Comparison of ENCODE assay signal across 8 cellular contexts in the genomic region with DNA sequence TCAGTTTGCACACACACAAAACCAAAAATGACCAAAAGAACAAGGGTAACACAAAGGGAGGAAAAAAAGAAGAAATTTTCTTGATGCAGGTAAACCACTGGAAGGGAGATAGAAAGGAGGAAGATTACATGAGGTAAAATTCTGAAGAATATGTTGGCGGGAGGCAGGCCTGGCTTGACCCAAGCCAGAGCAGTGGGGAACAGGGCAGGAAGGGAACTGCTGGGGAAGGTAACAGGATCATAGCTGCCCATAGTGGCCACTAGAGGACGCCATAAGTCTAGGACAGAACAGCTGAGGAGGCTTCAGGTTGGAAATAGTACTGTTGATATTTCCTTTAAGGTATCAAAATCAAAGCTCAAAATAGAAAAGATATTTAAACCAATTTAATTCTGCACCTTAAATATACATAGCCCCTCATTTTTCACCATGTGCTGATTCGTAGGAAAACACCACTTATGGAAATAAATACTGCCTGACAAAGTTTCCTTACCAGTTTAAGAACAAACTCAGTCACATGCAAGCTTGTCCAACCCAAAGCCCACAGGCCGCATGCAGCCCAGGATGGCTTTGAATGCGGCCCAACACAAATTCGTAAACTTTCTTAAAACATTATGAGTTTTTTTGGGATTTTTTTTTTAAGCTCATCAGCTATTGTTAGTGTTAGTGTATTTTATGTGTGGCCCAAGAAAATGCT. TPM values are rescaled to one million over a fixed set of nuclear protein-coding genes. Genes with fewer than 3 reads are reported as not detected.
DNase-seq lines count a peak whose midpoint lies in the region; ATAC-seq lines count a peak whose summit lies in the region.

No MANE protein-coding gene starts in this region.

- no peak overlapping the region for H3K27ac Mint-ChIP-seq in stimulated activated memory B cell treated with anti-CD40 and anti-IgM and Interleukin-4, amounts not matched to agents 10 μg/mL and 1 μg/mL and 100 μg/mL, for 72 hours

- peaks cover 43% of the 10 kb centered on the region for H3K36me3 Mint-ChIP-seq in stimulated activated memory B cell treated with anti-CD40 and anti-IgM and Interleukin-4, amounts not matched to agents 10 μg/mL and 1 μg/mL and 100 μg/mL, for 72 hours

- no peaks in the 10 kb centered on the region for H3K27me3 Mint-ChIP-seq in stimulated activated memory B cell treated with anti-CD40 and anti-IgM and Interleukin-4, amounts not matched to agents 10 μg/mL and 1 μg/mL and 100 μg/mL, for 72 hours

- peak; percentile 81 for ATAC-seq in HG02623 (IDR thresholded peaks at IDR 0.05; ENCODE audit: unreplicated experiment)
- peak; percentile 96 for ATAC-seq in left lobe of liver
- peak; percentile 75 for ATAC-seq in stimulated activated memory B cell treated with anti-CD40 and anti-IgM and Interleukin-4, amounts not matched to agents 10 μg/mL and 1 μg/mL and 100 μg/mL, for 72 hours

- H3K9me3 Mint-ChIP-seq in stimulated activated memory B cell treated with anti-CD40 and anti-IgM and Interleukin-4, amounts not matched to agents 10 μg/mL and 1 μg/mL and 100 μg/mL, for 72 hours = no peaks in the 10 kb centered on the region

- peak; percentile 78 for DNase-seq in NCI-H510A treated with DMSO at 0.1 percent for 48 hours (lab: John Stamatoyannopoulos, UW)
- DNase-seq in NCI-H510A (lab: John Stamatoyannopoulos, UW) = no peak
- peak; percentile 40 for DNase-seq in NCI-H1694 (lab: John Stamatoyannopoulos, UW)
- peak; percentile 2 for DNase-seq in T-helper 22 cell (ENCODE audit: low read depth)
- DNase-seq in cerebellar cortex (ENCODE audit: low spot score) = peak; percentile 64
- no peak for DNase-seq in left lobe of liver (ENCODE audit: low spot score)

- H3K4me1 Mint-ChIP-seq in stimulated activated memory B cell treated with anti-CD40 and anti-IgM and Interleukin-4, amounts not matched to agents 10 μg/mL and 1 μg/mL and 100 μg/mL, for 72 hours = peaks cover 6% of the 10 kb centered on the region

- no peak overlapping the region for H3K4me3 Mint-ChIP-seq in stimulated activated memory B cell treated with anti-CD40 and anti-IgM and Interleukin-4, amounts not matched to agents 10 μg/mL and 1 μg/mL and 100 μg/mL, for 72 hours

RNA-seq across cellular contexts. Expression of gene VPS35, which starts 15.5 kb away (rescaled TPM):
- total RNA-seq in left lobe of liver = 25.4 TPM

RNA-seq across cellular contexts. Expression of gene ORC6, which starts 16.0 kb away (rescaled TPM):
- total RNA-seq in left lobe of liver = 0.65 TPM

RNA-seq across cellular contexts. Expression of gene SHCBP1, which starts 52.3 kb away (rescaled TPM):
- total RNA-seq in left lobe of liver = not detected

Comparison
In these comparisons a context has a peak if more than half of its experiments do, and no peak if none do; other contexts are left out.
1. DNase-seq: peak in NCI-H510A treated with DMSO at 0.1 percent for 48 hours (single experiment), NCI-H1694 (single experiment), T-helper 22 cell (single experiment) and cerebellar cortex (single experiment); none in NCI-H510A (single experiment) and left lobe of liver (single experiment).
2. Peak in every context shown above with its lines, with median percentiles within 50 percentile points of each other: ATAC-seq.